21 cellular contexts compared by ENCODE assay signal in the genomic region with DNA sequence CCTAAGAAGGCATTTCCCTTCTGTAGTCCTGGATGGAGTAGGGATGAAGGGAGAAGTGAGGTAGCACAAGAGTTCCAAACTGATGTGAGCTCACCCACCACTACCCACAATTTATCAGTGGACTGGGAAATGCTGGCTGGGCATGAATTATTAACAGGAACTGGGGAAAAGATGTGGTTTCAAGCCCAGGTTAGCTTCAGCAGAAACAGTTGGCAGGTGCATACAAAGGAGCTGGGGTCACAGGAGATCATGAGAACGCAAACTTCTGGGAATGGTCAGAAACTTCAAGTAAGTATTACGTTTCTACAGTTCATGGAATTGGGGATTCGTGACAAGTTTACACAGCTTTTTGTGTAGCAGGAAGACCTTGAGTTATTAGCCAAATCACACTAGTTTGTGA. TPM values are rescaled to one million over a fixed set of nuclear protein-coding genes. Genes with fewer than 3 reads are reported as not detected.
DNase-seq lines count a peak whose midpoint lies in the region; ATAC-seq, FAIRE-seq and TF ChIP-seq lines count a peak whose summit lies in the region.
"Had no signal": no experiment of that assay in that cellular context is flagged by ENCODE, and none has a peak within 500 bp of the region (broad histone marks: within the 10 kb centered on the region; RNA-seq: fewer than 3 reads in every experiment).

No MANE protein-coding gene starts in this region.

- H3K4me3 Mint-ChIP-seq in activated naive CD8-positive, alpha-beta T cell treated with anti-CD3 and anti-CD28 coated beads, Interleukin-2, amount 10 ng/mL, durations not matched to agents 7 days and 5 days = peak overlapping the region; percentile 38

- CTCF ChIA-PET in A549 (lab: Yijun Ruan, JAX) = interaction anchor here (0.5 kb wide), 1 partner anchor 373 kb away, joined by 3 read pairs; no protein-coding TSS in a partner anchor

- no peak for FAIRE-seq in A549 (lab: Jason Lieb, UNC)

- intact Hi-C loops in spleen (cut with DNase I; ENCODE audit: low total_unique reads) = no loop called here

- H3K36me3 Mint-ChIP-seq in activated naive CD8-positive, alpha-beta T cell treated with anti-CD3 and anti-CD28 coated beads, Interleukin-2, amount 10 ng/mL, durations not matched to agents 7 days and 5 days = peaks cover 52% of the 10 kb centered on the region

- no peak for TF ChIP-seq CTCF in A549 (IDR thresholded peaks at IDR 0.05)
- no peak for TF ChIP-seq CTCF in DOHH2 (IDR thresholded peaks at IDR 0.05; ENCODE audit: low read depth, low read length, poor library complexity, severe bottlenecking)
- TF ChIP-seq CTCF in KMS-11 (conservative IDR thresholded peaks at IDR 0.05; ENCODE audit: low read depth, low read length) = no peak
- TF ChIP-seq CTCF in spleen (IDR thresholded peaks at IDR 0.05 in 8 of 11, conservative IDR thresholded peaks at IDR 0.05 in 3 of 11) = no peak

- H4K20me1 ChIP-seq in DOHH2 (ENCODE audit: control insufficient read depth, insufficient read depth, low read depth, low read length) = no peaks in the 10 kb centered on the region
- no peaks in the 10 kb centered on the region for H4K20me1 ChIP-seq in KMS-11 (ENCODE audit: insufficient read depth)

- no peak for ATAC-seq in A549
- no peak for ATAC-seq in activated naive CD8-positive, alpha-beta T cell treated with anti-CD3 and anti-CD28 coated beads, Interleukin-2, amount 10 ng/mL, durations not matched to agents 7 days and 5 days (ENCODE audit: low read depth)
- no peak for ATAC-seq in GM21576 (IDR thresholded peaks at IDR 0.05; ENCODE audit: unreplicated experiment)
- ATAC-seq: HCT116, heart right ventricle, right cardiac atrium, Right ventricle myocardium inferior had no signal

- H3K27me3 ChIP-seq in DOHH2 (ENCODE audit: control insufficient read depth, low read length) = no peaks in the 10 kb centered on the region
- H3K27me3 ChIP-seq in KMS-11 (ENCODE audit: insufficient read depth, low read depth) = no peaks in the 10 kb centered on the region
- no peaks in the 10 kb centered on the region for H3K27me3 ChIP-seq in spleen (replicated peaks in 1 of 7)
- H3K27me3 ChIP-seq: heart right ventricle, transverse colon had no signal

- H3K9me3 ChIP-seq in A549 (no peaks in the 10 kb centered on the region), DOHH2 (ENCODE audit: control insufficient read depth, insufficient read depth, low read length) (peaks cover 7% of the 10 kb centered on the region; the same call in 1 of the 2 replicates), spleen (no peaks in the 10 kb centered on the region)
- H3K9me3 ChIP-seq: transverse colon had no signal

- WGBS in A549 (ENCODE audit: missing lambda C conversion rate) = 11% methylated on average over 3 of the region's 3 CpGs
- 56 to 72% (median 66%) methylated on average over 3 of the region's 3 CpGs for WGBS in spleen, 5 donors

- no peak for DNase-seq in A549 (ENCODE audit: low read depth in 1 of 2, low spot score in 1 of 2)
- DNase-seq in activated naive CD8-positive, alpha-beta T cell treated with anti-CD3 and anti-CD28 coated beads, Interleukin-2, amount 10 ng/mL, durations not matched to agents 7 days and 5 days = no peak
- DNase-seq in UCSD-AML1 (lab: John Stamatoyannopoulos, UW; ENCODE audit: unreplicated experiment) = no peak
- no peak for DNase-seq in spleen
- no peak for DNase-seq in 8988T
- DNase-seq: activated CD4-positive, CD25-positive, alpha-beta regulatory T cell; COR-L47; cortex of kidney; heart right ventricle; KG1; left ventricle myocardium inferior; NCI-H2029 treated with DMSO at 0.1 percent for 48 hours; nucleus accumbens; right cardiac atrium; stimulated activated naive CD4-positive, alpha-beta T cell treated with Interleukin-2 at 50 U/mL for 16 hours; transverse colon had no signal

- H3K79me2 ChIP-seq in DOHH2 (ENCODE audit: control insufficient read depth, low read length) = no peaks in the 10 kb centered on the region
- H3K79me2 ChIP-seq in KMS-11 (ENCODE audit: insufficient read depth, low read depth) = no peaks in the 10 kb centered on the region

- H3K4me3 ChIP-seq in A549 = no peak overlapping the region
- peak overlapping the region; percentile 56 for H3K4me3 ChIP-seq in DOHH2 (ENCODE audit: low read length)
- no peak overlapping the region for H3K4me3 ChIP-seq in KMS-11 (IDR thresholded peaks at IDR 0.05; ENCODE audit: insufficient read depth, low read depth, low read length)
- no peak overlapping the region for H3K4me3 ChIP-seq in spleen
- H3K4me3 ChIP-seq: heart right ventricle, left ventricle myocardium inferior, transverse colon had no signal

- TF ChIP-seq POLR2A in A549 (IDR thresholded peaks at IDR 0.05; ENCODE audit: low read length) (no peak), spleen (IDR thresholded peaks at IDR 0.05) (no peak)

- peaks cover 29% of the 10 kb centered on the region for H3K4me1 Mint-ChIP-seq in activated naive CD8-positive, alpha-beta T cell treated with anti-CD3 and anti-CD28 coated beads, Interleukin-2, amount 10 ng/mL, durations not matched to agents 7 days and 5 days

- H3F3A ChIP-seq in DOHH2 (ENCODE audit: control insufficient read depth, insufficient read depth) = no peaks in the 10 kb centered on the region; the same call in 1 of the 2 replicates

- no peak overlapping the region for H3K27ac ChIP-seq in A549
- peak overlapping the region; percentile 37 for H3K27ac ChIP-seq in DOHH2 (ENCODE audit: low read depth, low read length)
- H3K27ac ChIP-seq in KMS-11 = no peak overlapping the region
- H3K27ac ChIP-seq in spleen = peak overlapping the region in 1 of 8 donors; percentile 1
- H3K27ac ChIP-seq: heart right ventricle, left ventricle myocardium inferior, transverse colon had no signal

- H3K27me3 Mint-ChIP-seq in activated naive CD8-positive, alpha-beta T cell treated with anti-CD3 and anti-CD28 coated beads, Interleukin-2, amount 10 ng/mL, durations not matched to agents 7 days and 5 days = no peaks in the 10 kb centered on the region

- POLR2A ChIA-PET in A549 (lab: Yijun Ruan, JAX) = interaction anchor here (0.6 kb wide), 1 partner anchor 135 kb away, joined by 3 read pairs; no protein-coding TSS in a partner anchor
- POLR2A ChIA-PET in activated naive CD8-positive, alpha-beta T cell treated with anti-CD3 and anti-CD28 coated beads, Interleukin-2, amount 10 ng/mL, durations not matched to agents 7 days and 5 days (lab: Charles Lee) = interaction anchor here (0.8 kb wide), 1 partner anchor 13 kb away, joined by 3 read pairs; no protein-coding TSS in a partner anchor

- H3K4me2 ChIP-seq in A549 (peak overlapping the region; percentile 19; the same call in 1 of the 3 replicates), DOHH2 (ENCODE audit: low read length) (peak overlapping the region; percentile 66), KMS-11 (peak overlapping the region; percentile 11; the same call in 1 of the 2 replicates)

- H3K4me1 ChIP-seq in A549 = no peaks in the 10 kb centered on the region
- H3K4me1 ChIP-seq in DOHH2 (ENCODE audit: control insufficient read depth, low read length) = peaks cover 55% of the 10 kb centered on the region
- H3K4me1 ChIP-seq in KMS-11 (ENCODE audit: low read depth, poor library complexity, severe bottlenecking) = peaks cover 35% of the 10 kb centered on the region
- peaks cover 12 to 40% (median 20%) of the 10 kb centered on the region in 6 donors for H3K4me1 ChIP-seq in spleen

- H3K36me3 ChIP-seq in DOHH2 (ENCODE audit: control insufficient read depth, low read length) (peaks cover 18% of the 10 kb centered on the region), KMS-11 (ENCODE audit: insufficient read depth) (no peaks in the 10 kb centered on the region), spleen (no peaks in the 10 kb centered on the region)
- H3K36me3 ChIP-seq: transverse colon had no signal

- no peak overlapping the region for H2AFZ ChIP-seq in KMS-11 (ENCODE audit: low read depth)

- TF ChIP-seq EP300 in A549 (IDR thresholded peaks at IDR 0.05) = no peak

- H3K9ac ChIP-seq in KMS-11 = no peak overlapping the region

- TF ChIP-seq RAD21 in A549 (conservative IDR thresholded peaks at IDR 0.05 in 1 of 2, IDR thresholded peaks at IDR 0.05 in 1 of 2) = no peak

- H3K9me2 ChIP-seq in DOHH2 (replicated peaks; ENCODE audit: control insufficient read depth, low read length) = no peaks in the 10 kb centered on the region

- peak overlapping the region; percentile 65 for H3K27ac Mint-ChIP-seq in activated naive CD8-positive, alpha-beta T cell treated with anti-CD3 and anti-CD28 coated beads, Interleukin-2, amount 10 ng/mL, durations not matched to agents 7 days and 5 days

- H3K9me3 Mint-ChIP-seq in activated naive CD8-positive, alpha-beta T cell treated with anti-CD3 and anti-CD28 coated beads, Interleukin-2, amount 10 ng/mL, durations not matched to agents 7 days and 5 days = peaks cover 5% of the 10 kb centered on the region

TF ChIP-seq in A549, 52 proteins besides CTCF, POLR2A, EP300 and RAD21:
- TF ChIP-seq, protein P1, sequence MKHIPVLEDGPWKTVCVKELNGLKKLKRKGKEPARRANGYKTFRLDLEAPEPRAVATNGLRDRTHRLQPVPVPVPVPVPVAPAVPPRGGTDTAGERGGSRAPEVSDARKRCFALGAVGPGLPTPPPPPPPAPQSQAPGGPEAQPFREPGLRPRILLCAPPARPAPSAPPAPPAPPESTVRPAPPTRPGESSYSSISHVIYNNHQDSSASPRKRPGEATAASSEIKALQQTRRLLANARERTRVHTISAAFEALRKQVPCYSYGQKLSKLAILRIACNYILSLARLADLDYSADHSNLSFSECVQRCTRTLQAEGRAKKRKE (CRISPR knock-in tag; IDR thresholded peaks at IDR 0.05; ENCODE audit: low read depth) = no peak
- TF ChIP-seq KDM1A (IDR thresholded peaks at IDR 0.05; ENCODE audit: low read depth) = no peak
TF ChIP-seq in A549: peak in this region for 0.

RNA-seq across cellular contexts. Expression of gene CCDC141, which starts 5.4 kb away (rescaled TPM):
- polyA plus RNA-seq in A549 (2011; rRNA removed) = not detected in 2 replicates
- not detected in 2 replicates for polyA plus RNA-seq in A549 (2012; cell fraction: cytosol; rRNA removed)
- polyA plus RNA-seq in A549 (2012; cell fraction: nucleus; rRNA removed) = not detected in 2 replicates
- polyA plus RNA-seq in A549 (2017; fragmentation: RNase III; extraction: RNeasy Plus Mini Kit Qiagen cat#74134 plus additional on column Dnase treatment) = not detected in 3 replicates
- polyA minus RNA-seq in A549 (2011; rRNA and poly(A)+ RNA removed) = not detected in 2 replicates
- total RNA-seq in activated naive CD8-positive, alpha-beta T cell treated with anti-CD3 and anti-CD28 coated beads, Interleukin-2, amount 10 ng/mL, durations not matched to agents 7 days and 5 days = 10 to 100 TPM; 11.8 to 15.0 TPM
- 10 to 100 TPM in 6 of 7 donors, 1 to 10 TPM in 1; 9.7 to 21.3 (median 13.4) TPM for total RNA-seq in spleen
- under 1 TPM; 0.29 to 0.32 (median 0.30) TPM for polyA plus RNA-seq in spleen

Comparison
In these comparisons a context has a peak if more than half of its experiments do, and no peak if none do; other contexts are left out.
1. H3K4me2 ChIP-seq: peak in every context shown above with its lines; median percentile 66 in DOHH2; 19 in A549; 11 in KMS-11.